Comparison of ENCODE assay signal across 16 cellular contexts in the genomic region with DNA sequence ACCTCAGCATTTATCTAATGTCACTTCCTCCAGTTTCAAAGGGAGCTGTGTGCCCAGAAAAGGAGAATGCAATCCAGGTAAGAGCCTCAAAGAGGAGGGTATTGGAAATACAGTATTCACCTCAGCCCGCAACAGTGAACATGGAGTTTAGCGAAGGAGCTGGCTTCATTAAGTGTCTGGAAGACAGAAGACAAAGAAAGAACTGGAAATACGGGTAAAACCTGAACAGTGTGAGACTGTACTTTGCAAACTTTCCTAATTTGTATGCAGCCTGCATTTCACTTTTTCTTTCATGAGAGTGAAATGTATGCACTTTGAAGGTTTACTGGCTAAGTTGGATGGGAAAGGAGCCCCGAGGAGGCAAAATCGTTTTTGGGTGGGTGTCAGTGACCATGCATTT.
"Had no signal": no experiment of that assay in that cellular context is flagged by ENCODE, and none has a peak within 500 bp of the region (broad histone marks: within the 10 kb centered on the region; RNA-seq: fewer than 3 reads in every experiment).

No MANE protein-coding gene starts in this region.

- H3K27ac ChIP-seq: coronary artery, neutrophil, SK-N-MC had no signal

- ATAC-seq: activated T-helper 17 cell treated with anti-CD3 and anti-CD28 coated beads, Interleukin-2, amount 50 U/mL, for 72 hours; stimulated activated effector memory CD8-positive, alpha-beta T cell treated with anti-CD3 and anti-CD28 coated beads, Interleukin-12 subunit alpha, Interleukin-12 subunit beta, amount 100 ng/mL, for 72 hours; T-cell had no signal

- H3K4me1 Mint-ChIP-seq: activated T-helper 17 cell treated with anti-CD3 and anti-CD28 coated beads, Interleukin-2, amount 50 U/mL, for 72 hours; central memory CD8-positive, alpha-beta T cell; stimulated activated effector memory CD8-positive, alpha-beta T cell treated with anti-CD3 and anti-CD28 coated beads, Interleukin-12 subunit alpha, Interleukin-12 subunit beta, amount 100 ng/mL, for 72 hours; T-cell had no signal

- DNase-seq: activated CD4-positive, alpha-beta T cell treated with anti-CD3 and anti-CD28 coated beads for 1 hour; activated CD4-positive, alpha-beta T cell treated with anti-CD3 and anti-CD28 coated beads, Interleukin-2, amount 50 U/mL, for 4 hours; activated naive CD4-positive, alpha-beta T cell treated with Interleukin-2 at 50 U/mL for 16 hours; activated T-cell treated with anti-CD3 and anti-CD28 coated beads for 4 hours; effector CD4-positive, alpha-beta T cell; hypothalamus; kidney glomerular epithelial cell; retina; T-cell; T-helper 9 cell had no signal

- H3K36me3 ChIP-seq: neutrophil had no signal

- H3K4me3 Mint-ChIP-seq: activated T-helper 17 cell treated with anti-CD3 and anti-CD28 coated beads, Interleukin-2, amount 50 U/mL, for 72 hours; central memory CD8-positive, alpha-beta T cell; stimulated activated effector memory CD8-positive, alpha-beta T cell treated with anti-CD3 and anti-CD28 coated beads, Interleukin-12 subunit alpha, Interleukin-12 subunit beta, amount 100 ng/mL, for 72 hours; T-cell had no signal

- H3K36me3 Mint-ChIP-seq: stimulated activated effector memory CD8-positive, alpha-beta T cell treated with anti-CD3 and anti-CD28 coated beads, Interleukin-12 subunit alpha, Interleukin-12 subunit beta, amount 100 ng/mL, for 72 hours; T-cell had no signal

- H3K27me3 ChIP-seq: neutrophil had no signal

- H3K4me3 ChIP-seq: coronary artery, SK-N-MC had no signal

- H3K9me3 ChIP-seq: neutrophil had no signal

- H3K27ac Mint-ChIP-seq: activated T-helper 17 cell treated with anti-CD3 and anti-CD28 coated beads, Interleukin-2, amount 50 U/mL, for 72 hours; stimulated activated effector memory CD8-positive, alpha-beta T cell treated with anti-CD3 and anti-CD28 coated beads, Interleukin-12 subunit alpha, Interleukin-12 subunit beta, amount 100 ng/mL, for 72 hours; T-cell had no signal

- H3K9me3 Mint-ChIP-seq: central memory CD8-positive, alpha-beta T cell had no signal
